ENCODE assay signal across 8 cellular contexts in genomic region chr16:31354394-31355291, GRCh38. TPM values are rescaled to one million over a fixed set of nuclear protein-coding genes. Genes with fewer than 3 reads are reported as not detected.
DNase-seq lines count a peak whose midpoint lies in the region; ATAC-seq and TF ChIP-seq lines count a peak whose summit lies in the region.

ITGAX (plus strand) TSS chr16:31355176; CDS start chr16:31355255, 79 bp downstream.

- H3K4me2 ChIP-seq in BLaER1: peak within 1 kb of the TSS; percentile 39

- H3K27me3 Mint-ChIP-seq in activated CD4-positive, alpha-beta T cell treated with anti-CD3 and anti-CD28 coated beads, Interleukin-2, amount 10 ng/mL, durations not matched to agents 7 days and 5 days: peaks cover 2% of the 10 kb centered on the region

- H3K4me1 ChIP-seq in BLaER1 (peaks cover 37% of the 10 kb centered on the region), psoas muscle (peaks cover 6% of the 10 kb centered on the region)

- H3K27ac ChIP-seq in BLaER1 (no peak within 1 kb of the TSS), psoas muscle (no peak within 1 kb of the TSS)

- H3K4me3 Mint-ChIP-seq in activated CD4-positive, alpha-beta T cell treated with anti-CD3 and anti-CD28 coated beads, Interleukin-2, amount 10 ng/mL, durations not matched to agents 7 days and 5 days: peak within 1 kb of the TSS; percentile 25

- H4K20me1 ChIP-seq in BLaER1: no peaks in the 10 kb centered on the region

- intact Hi-C loops in psoas muscle (cut with DNase I): no loop called here

- H3K36me3 ChIP-seq in BLaER1 (no peaks in the 10 kb centered on the region), psoas muscle (ENCODE audit: insufficient read depth in 1 of 2, low read depth in 1 of 2) (no peaks in the 10 kb centered on the region)

- 37 to 42% (median 41%) methylated on average over 10 of the region's 10 CpGs for WGBS in psoas muscle, 3 donors

- H3K9me3 ChIP-seq in BLaER1 (no peaks in the 10 kb centered on the region), psoas muscle (no peaks in the 10 kb centered on the region)

- peaks cover 61% of the 10 kb centered on the region for H3K4me1 Mint-ChIP-seq in activated CD4-positive, alpha-beta T cell treated with anti-CD3 and anti-CD28 coated beads, Interleukin-2, amount 10 ng/mL, durations not matched to agents 7 days and 5 days

- DNase-seq in HK-2 (ENCODE audit: unreplicated experiment): peak; percentile 83
- DNase-seq in activated CD4-positive, alpha-beta T cell treated with anti-CD3 and anti-CD28 coated beads, Interleukin-2, amount 10 ng/mL, durations not matched to agents 7 days and 5 days: peak; percentile 65
- DNase-seq in fibroblast of pulmonary artery (ENCODE audit: low read depth): peak; percentile 44
- DNase-seq in psoas muscle: peak; percentile 53 to 74
- no peak for DNase-seq in NCI-H187 treated with DMSO at 0.1 percent for 48 hours (lab: John Stamatoyannopoulos, UW)

- peak within 1 kb of the TSS; percentile 94 for H3K27ac Mint-ChIP-seq in activated CD4-positive, alpha-beta T cell treated with anti-CD3 and anti-CD28 coated beads, Interleukin-2, amount 10 ng/mL, durations not matched to agents 7 days and 5 days

- H3K4me3 ChIP-seq in BLaER1 (no peak within 1 kb of the TSS), fibroblast of pulmonary artery (replicated peaks; ENCODE audit: low read depth, low read length) (no peak within 1 kb of the TSS), psoas muscle (no peak within 1 kb of the TSS)

- no peaks in the 10 kb centered on the region for H3K9me3 Mint-ChIP-seq in activated CD4-positive, alpha-beta T cell treated with anti-CD3 and anti-CD28 coated beads, Interleukin-2, amount 10 ng/mL, durations not matched to agents 7 days and 5 days

- CTCF ChIA-PET in activated CD4-positive, alpha-beta T cell treated with anti-CD3 and anti-CD28 coated beads, Interleukin-2, amount 10 ng/mL, durations not matched to agents 7 days and 5 days (lab: Charles Lee): interaction anchor here (0.8 to 1.0 kb wide), 2 partner anchors 28 to 98 kb away, joined by 3 to 4 read pairs; no protein-coding TSS in a partner anchor

- H3K27me3 ChIP-seq in BLaER1 (no peaks in the 10 kb centered on the region), psoas muscle (ENCODE audit: insufficient read depth in 3 of 3, low read length in 2 of 3) (peaks cover 0 to 4% (median 0%) of the 10 kb centered on the region in 3 donors)

- peak; percentile 83 for ATAC-seq in GM19463 (IDR thresholded peaks at IDR 0.05; ENCODE audit: unreplicated experiment)
- peak in 1 of 4 donors; percentile 35 for ATAC-seq in psoas muscle
- ATAC-seq in GM18517 (IDR thresholded peaks at IDR 0.05; ENCODE audit: unreplicated experiment): no peak

- POLR2A ChIA-PET in activated CD4-positive, alpha-beta T cell treated with anti-CD3 and anti-CD28 coated beads, Interleukin-2, amount 10 ng/mL, durations not matched to agents 7 days and 5 days (lab: Charles Lee): no interaction called here

- H3K9ac ChIP-seq in BLaER1: no peak within 1 kb of the TSS

- TF ChIP-seq CTCF in fibroblast of pulmonary artery (IDR thresholded peaks at IDR 0.05; ENCODE audit: low read length, missing control alignments): no peak
- TF ChIP-seq CTCF in psoas muscle (IDR thresholded peaks at IDR 0.05): no peak

- H3K36me3 Mint-ChIP-seq in activated CD4-positive, alpha-beta T cell treated with anti-CD3 and anti-CD28 coated beads, Interleukin-2, amount 10 ng/mL, durations not matched to agents 7 days and 5 days (ENCODE audit: low read depth): no peaks in the 10 kb centered on the region

RNA-seq across cellular contexts. Expression of gene ITGAX, which starts in this region (rescaled TPM):
- total RNA-seq in activated CD4-positive, alpha-beta T cell treated with anti-CD3 and anti-CD28 coated beads, Interleukin-2, amount 10 ng/mL, durations not matched to agents 7 days and 5 days: 1 to 10 TPM; 2.9 to 3.1 TPM
- 1 to 10 TPM; 1.7 to 2.6 (median 2.1) TPM for total RNA-seq in psoas muscle
- polyA plus RNA-seq in psoas muscle: under 1 TPM; 0.34 to 0.70 (median 0.39) TPM
